In genomic region chr11:10931761-10932700, GRCh38 we compare ENCODE assay signal across 8 cellular contexts.
DNase-seq lines count a peak whose midpoint lies in the region; ATAC-seq and TF ChIP-seq lines count a peak whose summit lies in the region.

No MANE protein-coding gene starts in this region.

- no peaks in the 10 kb centered on the region for H3K36me3 ChIP-seq in Karpas-422 (ENCODE audit: insufficient read depth, low read length)
- no peaks in the 10 kb centered on the region for H3K36me3 ChIP-seq in left lung

- H3K4me1 ChIP-seq in Karpas-422 (ENCODE audit: low read length), result peaks cover 21% of the 10 kb centered on the region
- peaks cover 4 to 25% of the 10 kb centered on the region in 2 donors for H3K4me1 ChIP-seq in left lung

- no peaks in the 10 kb centered on the region for H3K9me2 ChIP-seq in Karpas-422 (replicated peaks; ENCODE audit: insufficient read depth, low read length)

- TF ChIP-seq CTCF in C4-2B (conservative IDR thresholded peaks at IDR 0.05) (no peak), cardiac fibroblast (IDR thresholded peaks at IDR 0.05; ENCODE audit: low read depth, low read length) (no peak), left lung (IDR thresholded peaks at IDR 0.05) (no peak)

- DNase-seq in Karpas-422 (no peak), cardiac fibroblast (ENCODE audit: low read depth in 2 of 2) (peak in 1 of 2 donors; percentile 42), left lung (peak; percentile 75), COR-L47 (lab: John Stamatoyannopoulos, UW) (no peak)

- H3K9me3 ChIP-seq in Karpas-422 (ENCODE audit: low read length), result no peaks in the 10 kb centered on the region
- H3K9me3 ChIP-seq in left lung, result no peaks in the 10 kb centered on the region

- ATAC-seq in left lung, result no peak
- no peak for ATAC-seq in HG02759 (IDR thresholded peaks at IDR 0.05; ENCODE audit: unreplicated experiment)
- no peak for ATAC-seq in HG03520 (IDR thresholded peaks at IDR 0.05; ENCODE audit: unreplicated experiment)

- no peaks in the 10 kb centered on the region for H3K27me3 ChIP-seq in Karpas-422 (ENCODE audit: low read length)
- peaks cover 0 to 41% of the 10 kb centered on the region in 2 donors for H3K27me3 ChIP-seq in left lung

- no peak overlapping the region for H2AFZ ChIP-seq in Karpas-422 (ENCODE audit: low read length)

- intact Hi-C loops in left lung (cut with DNase I), result loop anchor here in 1 of 2 donors (5.0 to 10.0 kb wide), 2 partner anchors 57 to 90 kb away; no protein-coding TSS in a partner anchor

- peak overlapping the region; percentile 75 for H3K27ac ChIP-seq in C4-2B
- H3K27ac ChIP-seq in Karpas-422 (ENCODE audit: low read length), result no peak overlapping the region
- H3K27ac ChIP-seq in left lung, result peak overlapping the region; percentile 87 to 95
- H3K27ac ChIP-seq in temporal lobe (ENCODE audit: low read depth, low read length), result peak overlapping the region; percentile 82

- peak overlapping the region; percentile 44 for H3K9ac ChIP-seq in Karpas-422 (ENCODE audit: low read length)

- H4K20me1 ChIP-seq in Karpas-422 (ENCODE audit: insufficient read depth, low read depth, low read length), result no peaks in the 10 kb centered on the region

- H3K79me2 ChIP-seq in Karpas-422 (ENCODE audit: low read length), result no peaks in the 10 kb centered on the region

- peak overlapping the region; percentile 71 for H3K4me2 ChIP-seq in Karpas-422 (ENCODE audit: low read depth, low read length, poor library complexity, severe bottlenecking)

- peak overlapping the region; percentile 60; the same call in 1 of the 2 replicates for H3K4me3 ChIP-seq in Karpas-422 (ENCODE audit: low read length)
- H3K4me3 ChIP-seq in cardiac fibroblast (replicated peaks in 1 of 2; ENCODE audit: low read depth in 2 of 2, low read length in 2 of 2), result peak overlapping the region; percentile 58 to 62
- H3K4me3 ChIP-seq in left lung, result peak overlapping the region; percentile 56 to 64

Comparison
In these comparisons a context has a peak if more than half of its experiments do, and no peak if none do; other contexts are left out.
1. DNase-seq: peak in left lung (2 of 2); none in Karpas-422 (single experiment) and COR-L47 (single experiment).
2. Peak in every context shown above with its lines, with median percentiles within 50 percentile points of each other: H3K4me3 ChIP-seq.